Comparison of ENCODE assay signal across 22 cellular contexts in genomic region chr9:81132318-81132717, GRCh38.
DNase-seq lines count a peak whose midpoint lies in the region; ATAC-seq, FAIRE-seq and TF ChIP-seq lines count a peak whose summit lies in the region.
"Had no signal": no experiment of that assay in that cellular context is flagged by ENCODE, and none has a peak within 500 bp of the region (broad histone marks: within the 10 kb centered on the region; RNA-seq: fewer than 3 reads in every experiment).

No MANE protein-coding gene starts in this region.

- no peaks in the 10 kb centered on the region for H3K36me3 ChIP-seq in CD4-positive, alpha-beta memory T cell (ENCODE audit: insufficient read depth, low read length)
- H3K36me3 ChIP-seq: stomach had no signal

- H3K9me3 ChIP-seq in CD4-positive, alpha-beta memory T cell (ENCODE audit: control insufficient read depth in 1 of 2, low read length in 2 of 2) = no peaks in the 10 kb centered on the region
- H3K9me3 ChIP-seq: stomach had no signal

- in situ Hi-C loops in astrocyte of the spinal cord (cut with HindIII; ENCODE audit: low sequenced_read_pairs) = no loop called here

- no peaks in the 10 kb centered on the region for H3K27me3 Mint-ChIP-seq in CD4-positive, alpha-beta memory T cell

- intact Hi-C loops in CD4-positive, alpha-beta memory T cell (cut with micrococcal nuclease) = no loop called here

- no peak overlapping the region for H3K27ac ChIP-seq in CD4-positive, alpha-beta memory T cell (ENCODE audit: low read depth, low read length)
- H3K27ac ChIP-seq: HL-60, stomach had no signal

- no peaks in the 10 kb centered on the region for H3K27me3 ChIP-seq in CD4-positive, alpha-beta memory T cell (ENCODE audit: insufficient read depth, low read length)
- H3K27me3 ChIP-seq: stomach had no signal

- no peaks in the 10 kb centered on the region for H3K36me3 Mint-ChIP-seq in CD4-positive, alpha-beta memory T cell
- H3K36me3 Mint-ChIP-seq: brain had no signal

- H3K4me3 ChIP-seq in astrocyte of the spinal cord (ENCODE audit: low read depth, low read length) = no peak overlapping the region
- H3K4me3 ChIP-seq in CD4-positive, alpha-beta memory T cell (ENCODE audit: low read length in 2 of 2) = no peak overlapping the region
- H3K4me3 ChIP-seq: stomach had no signal

- no peak overlapping the region for H3K4me3 Mint-ChIP-seq in CD4-positive, alpha-beta memory T cell
- H3K4me3 Mint-ChIP-seq: activated T-cell treated with anti-CD3 and anti-CD28 coated beads, Interleukin-2, amount 50 U/mL, for 72 hours; brain had no signal

- H3K4me1 ChIP-seq in CD4-positive, alpha-beta memory T cell (ENCODE audit: insufficient read depth, low read length) = no peaks in the 10 kb centered on the region
- H3K4me1 ChIP-seq: stomach had no signal

- no peak overlapping the region for H3K27ac Mint-ChIP-seq in CD4-positive, alpha-beta memory T cell
- H3K27ac Mint-ChIP-seq: activated T-cell treated with anti-CD3 and anti-CD28 coated beads, Interleukin-2, amount 50 U/mL, for 72 hours; brain had no signal

- no peak for DNase-seq in H54 (ENCODE audit: insufficient read length, low spot score)
- DNase-seq in MV-4-11 (lab: John Stamatoyannopoulos, UW) = peak; percentile 62
- peak; percentile 64 for DNase-seq in astrocyte of the spinal cord (ENCODE audit: low read depth, low spot score)
- DNase-seq in myocyte (ENCODE audit: low read depth) = peak; percentile 64
- no peak for DNase-seq in DMS79 (lab: John Stamatoyannopoulos, UW)
- DNase-seq in CD4-positive, alpha-beta memory T cell = no peak
- DNase-seq: activated CD8-positive, alpha-beta memory T cell treated with anti-CD3 and anti-CD28 coated beads for 24 hours; activated naive CD4-positive, alpha-beta T cell treated with anti-CD3 and anti-CD28 coated beads, Interleukin-2, amount 50 U/mL, for 16 hours; activated T-cell treated with anti-CD3 and anti-CD28 coated beads, Interleukin-2, amount 50 U/mL, for 72 hours; AML-193; Calu3; foreskin melanocyte; midbrain; NCI-H1417 treated with DMSO at 0.1 percent for 48 hours; NCI-H526 treated with DMSO at 0.1 percent for 48 hours; stomach; T-helper 2 cell had no signal

- ATAC-seq in HG03280 (IDR thresholded peaks at IDR 0.05; ENCODE audit: unreplicated experiment) (no peak), HG03108 (IDR thresholded peaks at IDR 0.05; ENCODE audit: unreplicated experiment) (no peak)
- ATAC-seq: activated T-cell treated with anti-CD3 and anti-CD28 coated beads, Interleukin-2, amount 50 U/mL, for 72 hours; left lobe of liver had no signal

- TF ChIP-seq POLR2A in H54 (IDR thresholded peaks at IDR 0.05; ENCODE audit: low read depth, low read length) = no peak

- CTCF ChIA-PET in CD4-positive, alpha-beta memory T cell (lab: Charles Lee; ENCODE audit: partially characterized antibody) = no interaction called here

- H3K4me1 Mint-ChIP-seq in CD4-positive, alpha-beta memory T cell = no peaks in the 10 kb centered on the region

- TF ChIP-seq CTCF in astrocyte of the spinal cord (IDR thresholded peaks at IDR 0.05; ENCODE audit: low read depth, low read length) = no peak

- POLR2A ChIA-PET in CD4-positive, alpha-beta memory T cell (lab: Charles Lee; ENCODE audit: partially characterized antibody) = no interaction called here

- FAIRE-seq in H54 (lab: Jason Lieb, UNC) = peak; percentile 30

- peaks cover 2 to 9% (median 6%) of the 10 kb centered on the region in 8 donors for H3K9me3 Mint-ChIP-seq in CD4-positive, alpha-beta memory T cell

Comparison
In these comparisons a context has a peak if more than half of its experiments do, and no peak if none do; other contexts are left out.
1. DNase-seq: peak in MV-4-11 (single experiment), astrocyte of the spinal cord (single experiment) and myocyte (single experiment); none in H54 (single experiment), DMS79 (single experiment) and CD4-positive, alpha-beta memory T cell (0 of 5).